In the genomic region with DNA sequence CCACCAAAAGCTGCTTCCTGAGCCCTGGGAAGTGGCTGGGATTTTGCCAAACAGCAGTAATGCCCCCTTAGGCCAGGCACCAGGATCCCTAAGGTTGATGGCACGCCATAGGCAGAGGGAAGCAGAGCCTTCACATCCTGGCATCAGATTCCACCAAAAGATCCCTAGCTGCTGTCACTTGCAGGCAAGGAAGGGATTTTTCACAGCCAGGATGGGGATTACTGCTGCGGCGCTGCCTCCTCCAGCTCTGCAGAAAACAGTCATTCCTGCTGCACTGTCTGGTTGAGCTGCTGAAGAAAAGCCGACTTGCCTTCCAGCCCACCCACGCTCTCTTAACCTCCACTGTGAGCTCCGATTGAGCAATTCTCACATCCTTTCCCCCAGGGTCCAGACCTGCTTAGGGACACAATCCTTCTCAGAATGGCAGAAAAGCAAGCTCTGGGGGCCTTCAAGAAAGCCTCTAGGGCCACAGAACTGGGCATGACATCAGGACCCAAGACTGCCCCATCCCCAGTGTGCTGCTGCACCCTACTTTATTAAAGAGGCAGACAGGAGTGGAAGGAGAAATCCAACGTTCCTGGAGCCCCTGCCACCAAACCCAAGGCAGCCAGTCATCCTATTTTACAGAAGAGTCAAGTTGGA, we compare ENCODE assay signal across 14 cellular contexts. TPM values are rescaled to one million over a fixed set of nuclear protein-coding genes. Genes with fewer than 3 reads are reported as not detected.
DNase-seq lines count a peak whose midpoint lies in the region; ATAC-seq, FAIRE-seq and TF ChIP-seq lines count a peak whose summit lies in the region.
"Had no signal": no experiment of that assay in that cellular context is flagged by ENCODE, and none has a peak within 500 bp of the region (broad histone marks: within the 10 kb centered on the region; RNA-seq: fewer than 3 reads in every experiment).

No MANE protein-coding gene starts in this region.

- H3K4me3 ChIP-seq in GM23248 (peak overlapping the region; percentile 31; the same call in 1 of the 2 replicates), pancreas (no peak overlapping the region)
- H3K4me3 ChIP-seq: ascending aorta, prostate gland had no signal

- H3K4me1 ChIP-seq in GM23248 (ENCODE audit: insufficient read depth) (peaks cover 10% of the 10 kb centered on the region), pancreas (no peaks in the 10 kb centered on the region)
- H3K4me1 ChIP-seq: ascending aorta had no signal

- no peaks in the 10 kb centered on the region for H3K9me2 ChIP-seq in GM23248 (ENCODE audit: insufficient read depth)

- no peak for TF ChIP-seq CTCF in VCaP (conservative IDR thresholded peaks at IDR 0.05)
- TF ChIP-seq CTCF in pancreas (IDR thresholded peaks at IDR 0.05): no peak
- no peak for TF ChIP-seq CTCF in HFFc6 (IDR thresholded peaks at IDR 0.05)

- peak overlapping the region; percentile 65 for H3K4me2 ChIP-seq in GM23248 (ENCODE audit: unreplicated experiment)

- peak; percentile 81 for DNase-seq in GM23248
- peak; percentile 30 for DNase-seq in foreskin melanocyte
- DNase-seq in renal cortical epithelial cell (ENCODE audit: low read depth): peak; percentile 5
- no peak for DNase-seq in NCI-H2081 treated with DMSO at 0.1 percent for 48 hours (lab: John Stamatoyannopoulos, UW)
- DNase-seq in pancreas: no peak
- DNase-seq in HFFc6: no peak
- DNase-seq: CD8-positive, alpha-beta T cell; GF-D8; MM.1S had no signal

- H3K36me3 Mint-ChIP-seq in HFFc6 (ENCODE audit: low read depth): no peaks in the 10 kb centered on the region
- H3K36me3 Mint-ChIP-seq: CD8-positive, alpha-beta T cell had no signal

- H3K36me3 ChIP-seq in GM23248 (ENCODE audit: low read depth): no peaks in the 10 kb centered on the region
- H3K36me3 ChIP-seq in pancreas: no peaks in the 10 kb centered on the region
- H3K36me3 ChIP-seq: ascending aorta, prostate gland had no signal

- H3K9me3 ChIP-seq in GM23248 (ENCODE audit: low read depth) (no peaks in the 10 kb centered on the region), pancreas (no peaks in the 10 kb centered on the region)
- H3K9me3 ChIP-seq: ascending aorta, prostate gland had no signal

- H2AFZ ChIP-seq in GM23248: no peak overlapping the region

- no peaks in the 10 kb centered on the region for H3K79me2 ChIP-seq in GM23248 (ENCODE audit: insufficient read depth)

- no peaks in the 10 kb centered on the region for H4K20me1 ChIP-seq in GM23248 (ENCODE audit: insufficient read depth)

- no peaks in the 10 kb centered on the region for H3K4me1 Mint-ChIP-seq in HFFc6 (ENCODE audit: low read depth)

- no peak for ATAC-seq in pancreas
- ATAC-seq: CD8-positive, alpha-beta T cell had no signal

- in situ Hi-C loops in GM23248 (cut with MboI): no loop called here

- H3K27ac ChIP-seq in GM23248 (no peak overlapping the region), VCaP (peak overlapping the region; percentile 52), pancreas (no peak overlapping the region)
- H3K27ac ChIP-seq: ascending aorta, prostate gland had no signal

- peaks cover 7% of the 10 kb centered on the region; the same call in 1 of the 2 replicates for H3F3A ChIP-seq in GM23248 (ENCODE audit: insufficient read depth)

- no peak overlapping the region for H3K27ac Mint-ChIP-seq in HFFc6
- H3K27ac Mint-ChIP-seq: CD8-positive, alpha-beta T cell had no signal

- intact Hi-C loops in pancreas (cut with DNase I): no loop called here

- no peak for FAIRE-seq in pancreas (lab: Jason Lieb, UNC)
- FAIRE-seq: HTR-8/SVneo had no signal

- no peak overlapping the region for H3K4me3 Mint-ChIP-seq in HFFc6
- H3K4me3 Mint-ChIP-seq: CD8-positive, alpha-beta T cell had no signal

- peaks cover 7% of the 10 kb centered on the region for H3K27me3 Mint-ChIP-seq in HFFc6 (ENCODE audit: insufficient read depth)

- H3K9me3 Mint-ChIP-seq in HFFc6: no peaks in the 10 kb centered on the region
- H3K9me3 Mint-ChIP-seq: CD8-positive, alpha-beta T cell had no signal

- H3K27me3 ChIP-seq in GM23248 (replicated peaks; ENCODE audit: insufficient read depth) (peaks cover 20% of the 10 kb centered on the region; the same call in 1 of the 2 replicates), pancreas (peaks cover 0 to 4% (median 0%) of the 10 kb centered on the region in 4 donors)
- H3K27me3 ChIP-seq: ascending aorta had no signal

- H3K9ac ChIP-seq in GM23248: no peak overlapping the region

- WGBS in GM23248 (ENCODE audit: low coverage in 1 of 2, low lambda C conversion rate in 2 of 2, missing lambda C conversion rate in 2 of 2), 2 experiments: 1 to 2% methylated on average over 7 of the region's 7 CpGs
- WGBS in pancreas, 2 donors: 49 to 61% methylated on average over 7 of the region's 7 CpGs

RNA-seq across cellular contexts. Expression of a gene that starts 19.9 kb away (rescaled TPM):
- total RNA-seq in GM23248 (2014; rRNA removed; shearing (Covaris generic)): not detected in 2 replicates
- polyA plus RNA-seq in GM23248 (2016; fragmentation: Nextera tagmentation; extraction: Ambion mirVana) (0.39 and 0.75 TPM in 2 replicates), pancreas (under 1 TPM; 0.14 to 0.23 TPM)
- total RNA-seq in renal cortical epithelial cell (not detected in 2 replicates), pancreas (under 1 TPM in 1 of 6 donors, not detected in 5; 0.25 TPM)
- under 1 TPM in 4 of 6 experiments, not detected in 2; 0.06 to 0.30 (median 0.12) TPM for total RNA-seq in HFFc6 (2021; fragmentation: NEBNext Ultra II Directional; extraction: Animal tissue kit (Norgen Biotek cat#: 25700))
- total RNA-seq: activated CD8-positive, alpha-beta memory T cell treated with anti-CD3 and anti-CD28 coated beads for 36 hours; ascending aorta; CD8-positive, alpha-beta T cell had no signal

Comparison
In these comparisons a context has a peak if more than half of its experiments do, and no peak if none do; other contexts are left out.
1. DNase-seq: peak in GM23248 (single experiment), foreskin melanocyte (single experiment) and renal cortical epithelial cell (single experiment); none in NCI-H2081 treated with DMSO at 0.1 percent for 48 hours (single experiment), pancreas (0 of 6) and HFFc6 (single experiment).